ENCODE assay signal across 9 cellular contexts in the genomic region with DNA sequence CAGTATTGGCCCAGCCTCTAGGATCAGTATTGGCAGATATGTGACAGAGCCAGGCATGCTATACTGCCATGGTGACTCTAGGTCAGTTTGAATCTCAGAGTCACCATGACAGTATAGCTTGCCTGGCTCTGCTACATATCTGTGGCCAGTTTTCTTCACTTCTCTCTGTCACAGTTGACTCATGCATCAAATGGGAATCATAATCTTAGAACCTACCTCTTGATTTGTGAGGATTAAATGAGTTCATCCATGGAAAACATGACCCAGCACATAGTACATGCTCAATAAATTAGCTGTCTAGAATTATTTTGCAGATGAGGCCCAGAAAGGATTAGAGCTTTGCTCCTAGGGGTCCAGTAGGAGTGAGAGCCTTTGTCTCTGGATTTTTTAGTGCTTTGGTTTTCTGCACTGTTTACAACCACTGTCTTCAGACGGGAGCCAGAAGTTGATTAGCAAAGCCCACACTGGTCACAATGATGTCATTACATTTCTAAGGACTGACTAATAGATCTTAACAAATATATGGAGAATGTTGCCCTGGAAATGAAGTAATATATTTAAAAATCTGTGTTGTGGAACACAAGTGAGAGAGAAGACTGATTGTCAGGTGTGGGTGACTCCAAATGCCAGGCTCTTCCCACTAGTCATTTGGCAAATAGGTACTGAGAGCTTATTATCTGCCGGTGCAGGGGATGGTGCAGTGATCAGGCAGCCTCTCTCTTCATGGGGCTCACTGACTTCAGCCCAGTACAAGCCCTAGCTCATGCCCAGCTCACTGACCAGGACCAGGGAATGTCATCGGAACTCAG.
A peak's percentile ranks its signal among the peaks of the same experiment; 100 is the strongest.
DNase-seq lines count a peak whose midpoint lies in the region; ATAC-seq and TF ChIP-seq lines count a peak whose summit lies in the region.
"Had no signal": no experiment of that assay in that cellular context is flagged by ENCODE, and none has a peak within 500 bp of the region (broad histone marks: within the 10 kb centered on the region; RNA-seq: fewer than 3 reads in every experiment).

No MANE protein-coding gene starts in this region.

- H3K4me3 Mint-ChIP-seq in activated CD4-positive, alpha-beta T cell treated with anti-CD3 and anti-CD28 coated beads for 36 hours = no peak overlapping the region
- H3K4me3 Mint-ChIP-seq in chondrocyte (ENCODE audit: unreplicated experiment) = no peak overlapping the region

- no peaks in the 10 kb centered on the region for H3K9me3 Mint-ChIP-seq in activated CD4-positive, alpha-beta T cell treated with anti-CD3 and anti-CD28 coated beads for 36 hours (ENCODE audit: low read depth)
- H3K9me3 Mint-ChIP-seq in chondrocyte (ENCODE audit: low read depth) = no peaks in the 10 kb centered on the region

- no peak for DNase-seq in activated CD4-positive, alpha-beta T cell treated with anti-CD3 and anti-CD28 coated beads for 36 hours
- no peak for DNase-seq in activated CD4-positive, alpha-beta T cell treated with anti-CD3 and anti-CD28 coated beads, Interleukin-2, amount 50 U/mL, for 48 hours
- DNase-seq in chondrocyte (ENCODE audit: low spot score) = no peak
- DNase-seq in kidney glomerular epithelial cell (lab: John Stamatoyannopoulos, UW) = peak; percentile 97
- DNase-seq in ureter (ENCODE audit: low spot score) = peak; percentile 33
- DNase-seq in D341Med (ENCODE audit: low spot score) = no peak
- DNase-seq: NCI-H1436 treated with DMSO at 0.1 percent for 48 hours had no signal

- no peak for TF ChIP-seq CTCF in chondrocyte (IDR thresholded peaks at IDR 0.05)

- CTCF ChIA-PET in activated CD4-positive, alpha-beta T cell treated with anti-CD3 and anti-CD28 coated beads for 36 hours (lab: Charles Lee) = interaction anchor here (0.6 kb wide), 1 partner anchor 22 kb away, joined by 3 read pairs; no protein-coding TSS in a partner anchor

- intact Hi-C loops in activated CD4-positive, alpha-beta T cell treated with anti-CD3 and anti-CD28 coated beads for 36 hours (cut with DNase I, micrococcal nuclease) = no loop called here

- H3K36me3 Mint-ChIP-seq in activated CD4-positive, alpha-beta T cell treated with anti-CD3 and anti-CD28 coated beads for 36 hours (ENCODE audit: low read depth) = no peaks in the 10 kb centered on the region
- peaks cover 1% of the 10 kb centered on the region for H3K36me3 Mint-ChIP-seq in chondrocyte (ENCODE audit: low read depth)

- no peaks in the 10 kb centered on the region for H3K27me3 Mint-ChIP-seq in activated CD4-positive, alpha-beta T cell treated with anti-CD3 and anti-CD28 coated beads for 36 hours
- no peaks in the 10 kb centered on the region for H3K27me3 Mint-ChIP-seq in chondrocyte (ENCODE audit: low read depth)

- H3K27ac Mint-ChIP-seq in activated CD4-positive, alpha-beta T cell treated with anti-CD3 and anti-CD28 coated beads for 36 hours = no peak overlapping the region
- peak overlapping the region; percentile 76 for H3K27ac Mint-ChIP-seq in chondrocyte (ENCODE audit: unreplicated experiment)

- ATAC-seq in activated CD4-positive, alpha-beta T cell treated with anti-CD3 and anti-CD28 coated beads for 36 hours = peak; percentile 16
- no peak for ATAC-seq in HG03039 (IDR thresholded peaks at IDR 0.05; ENCODE audit: unreplicated experiment)
- no peak for ATAC-seq in HG02610 (IDR thresholded peaks at IDR 0.05; ENCODE audit: unreplicated experiment)

- no peaks in the 10 kb centered on the region for H3K4me1 Mint-ChIP-seq in activated CD4-positive, alpha-beta T cell treated with anti-CD3 and anti-CD28 coated beads for 36 hours
- H3K4me1 Mint-ChIP-seq in chondrocyte (ENCODE audit: low read depth) = peaks cover 16% of the 10 kb centered on the region

- POLR2A ChIA-PET in activated CD4-positive, alpha-beta T cell treated with anti-CD3 and anti-CD28 coated beads for 36 hours (lab: Charles Lee) = no interaction called here

Comparison
In these comparisons a context has a peak if more than half of its experiments do, and no peak if none do; other contexts are left out.
1. DNase-seq: peak in kidney glomerular epithelial cell (single experiment) and ureter (single experiment); none in activated CD4-positive, alpha-beta T cell treated with anti-CD3 and anti-CD28 coated beads for 36 hours (single experiment), activated CD4-positive, alpha-beta T cell treated with anti-CD3 and anti-CD28 coated beads, Interleukin-2, amount 50 U/mL, for 48 hours (0 of 2), chondrocyte (single experiment) and D341Med (single experiment).